In the genomic region with DNA sequence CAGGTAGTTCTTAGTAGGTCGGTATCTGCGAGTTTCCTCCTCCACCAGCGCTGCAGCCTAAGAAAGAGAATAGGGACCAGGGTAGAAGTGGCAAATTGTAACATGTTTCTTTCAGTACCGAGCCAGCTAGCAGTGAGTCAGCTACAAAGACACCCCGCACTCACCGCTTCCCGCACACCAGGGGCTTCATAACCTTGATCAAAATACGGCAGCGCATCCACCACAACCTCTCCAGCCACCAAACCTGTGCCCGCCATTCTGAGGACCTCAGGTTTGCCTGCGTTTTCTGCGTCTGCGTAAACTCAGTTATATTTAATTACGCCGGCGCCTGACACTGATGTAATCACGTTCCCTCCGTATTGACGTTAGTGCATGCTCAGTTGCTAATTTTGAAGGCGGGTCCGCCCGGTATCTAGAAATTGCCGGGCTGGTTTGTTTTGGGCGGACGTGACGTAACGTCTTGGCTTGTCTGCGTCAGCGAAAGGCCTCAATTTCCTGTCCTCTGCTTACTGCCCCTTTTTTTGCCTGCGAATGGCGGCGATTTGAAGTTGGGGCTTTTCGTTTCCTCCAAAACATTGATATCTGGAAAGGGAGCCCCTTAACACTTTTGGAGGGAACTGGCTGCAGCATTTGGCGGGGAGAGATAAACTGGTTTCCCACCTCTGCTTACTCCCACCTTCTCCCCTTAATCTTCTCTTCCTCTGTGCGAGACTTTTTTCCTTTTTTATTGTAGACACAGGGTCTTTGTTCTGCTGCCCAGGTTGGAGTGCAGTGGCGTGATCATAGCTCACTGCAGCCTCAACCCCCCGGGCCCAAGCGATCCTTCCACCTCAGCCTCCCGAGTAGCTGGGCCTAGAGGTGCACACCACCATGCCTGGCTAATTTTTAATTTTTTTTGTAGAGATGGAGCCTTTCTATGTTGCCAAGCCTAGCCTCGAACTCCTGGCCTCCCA, we compare ENCODE assay signal across 1 cellular context.
TF ChIP-seq lines count a peak whose summit lies in the region.

BCAS2 (minus strand) TSS at position 281 of the 953 bp plus-strand sequence; CDS start at position 257, 24 bp downstream.

TF ChIP-seq in K562, 482 proteins besides CTCF, POLR2A, EP300 and RAD21 (continued from another document and continues in another):
- TF ChIP-seq THAP12 (CRISPR knock-in tag; IDR thresholded peaks at IDR 0.05): peak; percentile 29; the same call in 1 of the 2 replicates
- TF ChIP-seq POLR2AphosphoS2 (IDR thresholded peaks at IDR 0.05; ENCODE audit: low read length): no peak; the same call in 1 of the 2 replicates
- no peak for TF ChIP-seq ZNF717 (CRISPR knock-in tag; IDR thresholded peaks at IDR 0.05)
- TF ChIP-seq NONO (IDR thresholded peaks at IDR 0.05; ENCODE audit: low read depth in 2 of 2, low read length in 1 of 2): no peak
- no peak; the same call in 1 of the 2 replicates for TF ChIP-seq ZEB2 (IDR thresholded peaks at IDR 0.05)
- TF ChIP-seq KLF16 (IDR thresholded peaks at IDR 0.05): no peak
- peak; percentile 88 for TF ChIP-seq PHF20 (IDR thresholded peaks at IDR 0.05; ENCODE audit: partially characterized antibody)
- no peak for TF ChIP-seq RUNX1 (IDR thresholded peaks at IDR 0.05; ENCODE audit: low read depth)
- TF ChIP-seq, protein P1, sequence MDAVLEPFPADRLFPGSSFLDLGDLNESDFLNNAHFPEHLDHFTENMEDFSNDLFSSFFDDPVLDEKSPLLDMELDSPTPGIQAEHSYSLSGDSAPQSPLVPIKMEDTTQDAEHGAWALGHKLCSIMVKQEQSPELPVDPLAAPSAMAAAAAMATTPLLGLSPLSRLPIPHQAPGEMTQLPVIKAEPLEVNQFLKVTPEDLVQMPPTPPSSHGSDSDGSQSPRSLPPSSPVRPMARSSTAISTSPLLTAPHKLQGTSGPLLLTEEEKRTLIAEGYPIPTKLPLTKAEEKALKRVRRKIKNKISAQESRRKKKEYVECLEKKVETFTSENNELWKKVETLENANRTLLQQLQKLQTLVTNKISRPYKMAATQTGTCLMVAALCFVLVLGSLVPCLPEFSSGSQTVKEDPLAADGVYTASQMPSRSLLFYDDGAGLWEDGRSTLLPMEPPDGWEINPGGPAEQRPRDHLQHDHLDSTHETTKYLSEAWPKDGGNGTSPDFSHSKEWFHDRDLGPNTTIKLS (IDR thresholded peaks at IDR 0.05; ENCODE audit: borderline replicate concordance, low read depth): peak; percentile 78
- TF ChIP-seq LEF1 (IDR thresholded peaks at IDR 0.05): no peak
- no peak for TF ChIP-seq HES1 (IDR thresholded peaks at IDR 0.05; ENCODE audit: low read depth)
- no peak for TF ChIP-seq RBM17 (IDR thresholded peaks at IDR 0.05; ENCODE audit: borderline replicate concordance, low read depth, low read length)
- peak; percentile 94 for TF ChIP-seq CEBPB (tag; IDR thresholded peaks at IDR 0.05)
- TF ChIP-seq, protein P2, sequence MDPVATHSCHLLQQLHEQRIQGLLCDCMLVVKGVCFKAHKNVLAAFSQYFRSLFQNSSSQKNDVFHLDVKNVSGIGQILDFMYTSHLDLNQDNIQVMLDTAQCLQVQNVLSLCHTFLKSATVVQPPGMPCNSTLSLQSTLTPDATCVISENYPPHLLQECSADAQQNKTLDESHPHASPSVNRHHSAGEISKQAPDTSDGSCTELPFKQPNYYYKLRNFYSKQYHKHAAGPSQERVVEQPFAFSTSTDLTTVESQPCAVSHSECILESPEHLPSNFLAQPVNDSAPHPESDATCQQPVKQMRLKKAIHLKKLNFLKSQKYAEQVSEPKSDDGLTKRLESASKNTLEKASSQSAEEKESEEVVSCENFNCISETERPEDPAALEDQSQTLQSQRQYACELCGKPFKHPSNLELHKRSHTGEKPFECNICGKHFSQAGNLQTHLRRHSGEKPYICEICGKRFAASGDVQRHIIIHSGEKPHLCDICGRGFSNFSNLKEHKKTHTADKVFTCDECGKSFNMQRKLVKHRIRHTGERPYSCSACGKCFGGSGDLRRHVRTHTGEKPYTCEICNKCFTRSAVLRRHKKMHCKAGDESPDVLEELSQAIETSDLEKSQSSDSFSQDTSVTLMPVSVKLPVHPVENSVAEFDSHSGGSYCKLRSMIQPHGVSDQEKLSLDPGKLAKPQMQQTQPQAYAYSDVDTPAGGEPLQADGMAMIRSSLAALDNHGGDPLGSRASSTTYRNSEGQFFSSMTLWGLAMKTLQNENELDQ (CRISPR knock-in tag; IDR thresholded peaks at IDR 0.05; ENCODE audit: borderline replicate concordance): no peak
- peak; percentile 48 to 85 (median 85) for TF ChIP-seq YY1 (IDR thresholded peaks at IDR 0.05; ENCODE audit: borderline replicate concordance in 1 of 3, control insufficient read depth in 1 of 3, extremely low read depth in 1 of 3, insufficient read depth in 3 of 3, insufficient read length in 1 of 3, insufficient replicate concordance in 2 of 3, low read depth in 1 of 3, low read length in 2 of 3)
- no peak for TF ChIP-seq ZNF282 (CRISPR knock-in tag; IDR thresholded peaks at IDR 0.05)
- no peak for TF ChIP-seq NFE2 (IDR thresholded peaks at IDR 0.05; ENCODE audit: low read depth)
- TF ChIP-seq, protein P3, sequence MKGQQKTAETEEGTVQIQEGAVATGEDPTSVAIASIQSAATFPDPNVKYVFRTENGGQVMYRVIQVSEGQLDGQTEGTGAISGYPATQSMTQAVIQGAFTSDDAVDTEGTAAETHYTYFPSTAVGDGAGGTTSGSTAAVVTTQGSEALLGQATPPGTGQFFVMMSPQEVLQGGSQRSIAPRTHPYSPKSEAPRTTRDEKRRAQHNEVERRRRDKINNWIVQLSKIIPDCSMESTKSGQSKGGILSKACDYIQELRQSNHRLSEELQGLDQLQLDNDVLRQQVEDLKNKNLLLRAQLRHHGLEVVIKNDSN (CRISPR knock-in tag; IDR thresholded peaks at IDR 0.05): peak; percentile 31; the same call in 1 of the 2 replicates
- TF ChIP-seq TOE1 (IDR thresholded peaks at IDR 0.05; ENCODE audit: borderline replicate concordance): peak; percentile 30; the same call in 1 of the 2 replicates
- no peak for TF ChIP-seq TOE1 (CRISPR knock-in tag; IDR thresholded peaks at IDR 0.05; ENCODE audit: borderline replicate concordance, low read depth)
- no peak for TF ChIP-seq CHD1 (IDR thresholded peaks at IDR 0.05; ENCODE audit: low read length)
- TF ChIP-seq ELF2 (CRISPR knock-in tag; IDR thresholded peaks at IDR 0.05): peak; percentile 95
- TF ChIP-seq ZFX (CRISPR knock-in tag; IDR thresholded peaks at IDR 0.05): peak; percentile 83
- TF ChIP-seq HMGN3 (IDR thresholded peaks at IDR 0.05; ENCODE audit: borderline replicate concordance, extremely low read depth, insufficient read length, low read depth, low read length): no peak
- no peak for TF ChIP-seq ZNF175 (CRISPR knock-in tag; IDR thresholded peaks at IDR 0.05; ENCODE audit: low read depth)
- TF ChIP-seq, protein P4, sequence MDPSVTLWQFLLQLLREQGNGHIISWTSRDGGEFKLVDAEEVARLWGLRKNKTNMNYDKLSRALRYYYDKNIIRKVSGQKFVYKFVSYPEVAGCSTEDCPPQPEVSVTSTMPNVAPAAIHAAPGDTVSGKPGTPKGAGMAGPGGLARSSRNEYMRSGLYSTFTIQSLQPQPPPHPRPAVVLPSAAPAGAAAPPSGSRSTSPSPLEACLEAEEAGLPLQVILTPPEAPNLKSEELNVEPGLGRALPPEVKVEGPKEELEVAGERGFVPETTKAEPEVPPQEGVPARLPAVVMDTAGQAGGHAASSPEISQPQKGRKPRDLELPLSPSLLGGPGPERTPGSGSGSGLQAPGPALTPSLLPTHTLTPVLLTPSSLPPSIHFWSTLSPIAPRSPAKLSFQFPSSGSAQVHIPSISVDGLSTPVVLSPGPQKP (CRISPR knock-in tag; IDR thresholded peaks at IDR 0.05): no peak
- TF ChIP-seq YBX1 (IDR thresholded peaks at IDR 0.05): no peak
- 0 out of 2 replicates have a peak, but pooled peaks have one; percentile 32 for TF ChIP-seq BCL6 (CRISPR knock-in tag; IDR thresholded peaks at IDR 0.05)
- TF ChIP-seq, protein P5, sequence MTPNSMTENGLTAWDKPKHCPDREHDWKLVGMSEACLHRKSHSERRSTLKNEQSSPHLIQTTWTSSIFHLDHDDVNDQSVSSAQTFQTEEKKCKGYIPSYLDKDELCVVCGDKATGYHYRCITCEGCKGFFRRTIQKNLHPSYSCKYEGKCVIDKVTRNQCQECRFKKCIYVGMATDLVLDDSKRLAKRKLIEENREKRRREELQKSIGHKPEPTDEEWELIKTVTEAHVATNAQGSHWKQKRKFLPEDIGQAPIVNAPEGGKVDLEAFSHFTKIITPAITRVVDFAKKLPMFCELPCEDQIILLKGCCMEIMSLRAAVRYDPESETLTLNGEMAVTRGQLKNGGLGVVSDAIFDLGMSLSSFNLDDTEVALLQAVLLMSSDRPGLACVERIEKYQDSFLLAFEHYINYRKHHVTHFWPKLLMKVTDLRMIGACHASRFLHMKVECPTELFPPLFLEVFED (CRISPR knock-in tag; conservative IDR thresholded peaks at IDR 0.05): peak; percentile 75
- TF ChIP-seq ZNF12 (CRISPR knock-in tag; IDR thresholded peaks at IDR 0.05): no peak
- TF ChIP-seq POLR3G (IDR thresholded peaks at IDR 0.05; ENCODE audit: extremely low read depth, insufficient read length, insufficient replicate concordance): no peak
- no peak for TF ChIP-seq SNRNP70 (optimal IDR thresholded peaks at IDR 0.05; ENCODE audit: low read depth, low read length)
- TF ChIP-seq TCFL5 (CRISPR knock-in tag; conservative IDR thresholded peaks at IDR 0.05): no peak
- TF ChIP-seq ZNF280B (CRISPR knock-in tag; IDR thresholded peaks at IDR 0.05): no peak
- TF ChIP-seq ARID1B (IDR thresholded peaks at IDR 0.05): 0 out of 2 replicates have a peak, but pooled peaks have one; percentile 10
- no peak; the same call in 1 of the 2 replicates for TF ChIP-seq NFIC (IDR thresholded peaks at IDR 0.05)
- no peak for TF ChIP-seq SPI1 (IDR thresholded peaks at IDR 0.05; ENCODE audit: borderline replicate concordance, low read depth, low read length)
- peak; percentile 54; the same call in 1 of the 2 replicates for TF ChIP-seq SMAD4 (CRISPR knock-in tag; conservative IDR thresholded peaks at IDR 0.05)
- no peak for TF ChIP-seq U2AF1 (optimal IDR thresholded peaks at IDR 0.05; ENCODE audit: low read depth, low read length)
- TF ChIP-seq TFAM (CRISPR knock-in tag; conservative IDR thresholded peaks at IDR 0.05): no peak
- TF ChIP-seq PTRF (tag; IDR thresholded peaks at IDR 0.05): no peak; the same call in 1 of the 2 replicates
- no peak for TF ChIP-seq CREB5 (CRISPR knock-in tag; IDR thresholded peaks at IDR 0.05)
- TF ChIP-seq ZNF280A (IDR thresholded peaks at IDR 0.05; ENCODE audit: low read depth, partially characterized antibody): no peak
- no peak for TF ChIP-seq SMC3 (conservative IDR thresholded peaks at IDR 0.05; ENCODE audit: insufficient read depth, low read depth, low read length)
- TF ChIP-seq MXI1 (IDR thresholded peaks at IDR 0.05; ENCODE audit: low read depth, low read length): no peak
- TF ChIP-seq KLF1 (tag; IDR thresholded peaks at IDR 0.05): no peak
